ENCODE assay signal across 1 cellular context in genomic region chr2:73233154-73233931, GRCh38.
TF ChIP-seq lines count a peak whose summit lies in the region.

PRADC1 (minus strand) TSS chr2:73233239; CDS start chr2:73233160, 79 bp downstream.

TF ChIP-seq in GM23338, 12 proteins besides CTCF, POLR2A, EP300 and RAD21:
- no peak for TF ChIP-seq ZNF462 (CRISPR knock-in tag; IDR thresholded peaks at IDR 0.05)
- TF ChIP-seq POLR2AphosphoS5 (IDR thresholded peaks at IDR 0.05; ENCODE audit: low read depth) = 0 out of 2 replicates have a peak, but pooled peaks have one; percentile 37
- TF ChIP-seq, protein P1, sequence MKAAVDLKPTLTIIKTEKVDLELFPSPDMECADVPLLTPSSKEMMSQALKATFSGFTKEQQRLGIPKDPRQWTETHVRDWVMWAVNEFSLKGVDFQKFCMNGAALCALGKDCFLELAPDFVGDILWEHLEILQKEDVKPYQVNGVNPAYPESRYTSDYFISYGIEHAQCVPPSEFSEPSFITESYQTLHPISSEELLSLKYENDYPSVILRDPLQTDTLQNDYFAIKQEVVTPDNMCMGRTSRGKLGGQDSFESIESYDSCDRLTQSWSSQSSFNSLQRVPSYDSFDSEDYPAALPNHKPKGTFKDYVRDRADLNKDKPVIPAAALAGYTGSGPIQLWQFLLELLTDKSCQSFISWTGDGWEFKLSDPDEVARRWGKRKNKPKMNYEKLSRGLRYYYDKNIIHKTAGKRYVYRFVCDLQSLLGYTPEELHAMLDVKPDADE (IDR thresholded peaks at IDR 0.05) = 0 out of 2 replicates have a peak, but pooled peaks have one; percentile 40
- no peak for TF ChIP-seq NANOG (IDR thresholded peaks at IDR 0.05; ENCODE audit: borderline replicate concordance)
- TF ChIP-seq ZNF114 (CRISPR knock-in tag; IDR thresholded peaks at IDR 0.05) = no peak
- peak; percentile 81 for TF ChIP-seq CREB1 (CRISPR knock-in tag; IDR thresholded peaks at IDR 0.05; ENCODE audit: low read depth)
- TF ChIP-seq STAT1 (IDR thresholded peaks at IDR 0.05; ENCODE audit: unreplicated experiment) = no peak
